ENCODE assay signal across 8 cellular contexts in genomic region chr9:87793292-87793691, GRCh38.
A peak's percentile ranks its signal among the peaks of the same experiment; 100 is the strongest.
DNase-seq lines count a peak whose midpoint lies in the region; ATAC-seq and TF ChIP-seq lines count a peak whose summit lies in the region.

No MANE protein-coding gene starts in this region.

- H3K4me3 Mint-ChIP-seq in stimulated activated naive CD8-positive, alpha-beta T cell treated with anti-CD3 and anti-CD28 coated beads, Interleukin-15, Interleukin-2, amounts not matched to agents 100 ng/mL and 50 ng/mL, for 24 hours, result no peak overlapping the region
- H3K4me3 Mint-ChIP-seq in stimulated activated naive CD8-positive, alpha-beta T cell treated with anti-CD3 and anti-CD28 coated beads, Interleukin-15, amount 100 ng/mL, for 72 hours, result no peak overlapping the region
- H3K4me3 Mint-ChIP-seq in activated T-helper 17 cell treated with anti-CD3 and anti-CD28 coated beads, Interleukin-2, amount 50 U/mL, for 72 hours, result peak overlapping the region; percentile 65
- no peak overlapping the region for H3K4me3 Mint-ChIP-seq in glutamatergic neuron (ENCODE audit: unreplicated experiment)

- H3K27me3 ChIP-seq in effector memory CD4-positive, alpha-beta T cell (replicated peaks; ENCODE audit: control insufficient read depth, insufficient read depth, low read length, poor library complexity, severe bottlenecking), result no peaks in the 10 kb centered on the region

- H3K4me1 ChIP-seq in effector memory CD4-positive, alpha-beta T cell (ENCODE audit: control insufficient read depth, insufficient read depth, low read length, poor library complexity, severe bottlenecking), result no peaks in the 10 kb centered on the region

- H3K27ac Mint-ChIP-seq in stimulated activated naive CD8-positive, alpha-beta T cell treated with anti-CD3 and anti-CD28 coated beads, Interleukin-15, Interleukin-2, amounts not matched to agents 100 ng/mL and 50 ng/mL, for 24 hours, result peak overlapping the region; percentile 56
- no peak overlapping the region for H3K27ac Mint-ChIP-seq in stimulated activated naive CD8-positive, alpha-beta T cell treated with anti-CD3 and anti-CD28 coated beads, Interleukin-15, amount 100 ng/mL, for 72 hours
- peak overlapping the region; percentile 84 for H3K27ac Mint-ChIP-seq in activated T-helper 17 cell treated with anti-CD3 and anti-CD28 coated beads, Interleukin-2, amount 50 U/mL, for 72 hours
- no peak overlapping the region for H3K27ac Mint-ChIP-seq in glutamatergic neuron (ENCODE audit: unreplicated experiment)

- H3K36me3 ChIP-seq in effector memory CD4-positive, alpha-beta T cell (ENCODE audit: control insufficient read depth, insufficient read depth, low read length), result no peaks in the 10 kb centered on the region

- no peak for DNase-seq in stimulated activated naive CD8-positive, alpha-beta T cell treated with anti-CD3 and anti-CD28 coated beads, Interleukin-15, amount 100 ng/mL, for 72 hours
- DNase-seq in kidney tubule cell (ENCODE audit: low spot score) (peak; percentile 46), KG1 (lab: John Stamatoyannopoulos, UW) (no peak), glutamatergic neuron (no peak), NCI-H1694 treated with DMSO at 0.1 percent for 48 hours (lab: John Stamatoyannopoulos, UW) (no peak)
- DNase-seq in effector memory CD4-positive, alpha-beta T cell, result no peak

- H3K4me1 Mint-ChIP-seq in stimulated activated naive CD8-positive, alpha-beta T cell treated with anti-CD3 and anti-CD28 coated beads, Interleukin-15, Interleukin-2, amounts not matched to agents 100 ng/mL and 50 ng/mL, for 24 hours (ENCODE audit: low read depth), result peaks cover 23% of the 10 kb centered on the region
- no peaks in the 10 kb centered on the region for H3K4me1 Mint-ChIP-seq in stimulated activated naive CD8-positive, alpha-beta T cell treated with anti-CD3 and anti-CD28 coated beads, Interleukin-15, amount 100 ng/mL, for 72 hours
- H3K4me1 Mint-ChIP-seq in activated T-helper 17 cell treated with anti-CD3 and anti-CD28 coated beads, Interleukin-2, amount 50 U/mL, for 72 hours, result peaks cover 24% of the 10 kb centered on the region
- peaks cover 3% of the 10 kb centered on the region for H3K4me1 Mint-ChIP-seq in glutamatergic neuron (ENCODE audit: low read depth, unreplicated experiment)

- H3K36me3 Mint-ChIP-seq in stimulated activated naive CD8-positive, alpha-beta T cell treated with anti-CD3 and anti-CD28 coated beads, Interleukin-15, Interleukin-2, amounts not matched to agents 100 ng/mL and 50 ng/mL, for 24 hours (ENCODE audit: low read depth), result no peaks in the 10 kb centered on the region
- no peaks in the 10 kb centered on the region for H3K36me3 Mint-ChIP-seq in activated T-helper 17 cell treated with anti-CD3 and anti-CD28 coated beads, Interleukin-2, amount 50 U/mL, for 72 hours (ENCODE audit: low read depth)
- peaks cover 6% of the 10 kb centered on the region for H3K36me3 Mint-ChIP-seq in glutamatergic neuron (ENCODE audit: unreplicated experiment)

- TF ChIP-seq CTCF in glutamatergic neuron (IDR thresholded peaks at IDR 0.05; ENCODE audit: partially characterized antibody, unreplicated experiment), result no peak

- no peak overlapping the region for H3K4me3 ChIP-seq in effector memory CD4-positive, alpha-beta T cell (ENCODE audit: insufficient read depth, low read depth, low read length, poor library complexity, severe bottlenecking)

- no peak overlapping the region for H3K27ac ChIP-seq in effector memory CD4-positive, alpha-beta T cell (ENCODE audit: insufficient read depth, low read length, poor library complexity, severe bottlenecking)

- peaks cover 13% of the 10 kb centered on the region for H3K27me3 Mint-ChIP-seq in stimulated activated naive CD8-positive, alpha-beta T cell treated with anti-CD3 and anti-CD28 coated beads, Interleukin-15, Interleukin-2, amounts not matched to agents 100 ng/mL and 50 ng/mL, for 24 hours
- H3K27me3 Mint-ChIP-seq in stimulated activated naive CD8-positive, alpha-beta T cell treated with anti-CD3 and anti-CD28 coated beads, Interleukin-15, amount 100 ng/mL, for 72 hours, result peaks cover 19% of the 10 kb centered on the region
- no peaks in the 10 kb centered on the region for H3K27me3 Mint-ChIP-seq in activated T-helper 17 cell treated with anti-CD3 and anti-CD28 coated beads, Interleukin-2, amount 50 U/mL, for 72 hours
- no peaks in the 10 kb centered on the region for H3K27me3 Mint-ChIP-seq in glutamatergic neuron (ENCODE audit: unreplicated experiment)

- H3K9me3 ChIP-seq in effector memory CD4-positive, alpha-beta T cell (ENCODE audit: control insufficient read depth, low read length), result no peaks in the 10 kb centered on the region

- ATAC-seq in stimulated activated naive CD8-positive, alpha-beta T cell treated with anti-CD3 and anti-CD28 coated beads, Interleukin-15, amount 100 ng/mL, for 72 hours, result no peak
- peak; percentile 65 for ATAC-seq in activated T-helper 17 cell treated with anti-CD3 and anti-CD28 coated beads, Interleukin-2, amount 50 U/mL, for 72 hours (replicated peaks)

- H3K9me3 Mint-ChIP-seq in stimulated activated naive CD8-positive, alpha-beta T cell treated with anti-CD3 and anti-CD28 coated beads, Interleukin-15, Interleukin-2, amounts not matched to agents 100 ng/mL and 50 ng/mL, for 24 hours, result no peaks in the 10 kb centered on the region
- no peaks in the 10 kb centered on the region for H3K9me3 Mint-ChIP-seq in stimulated activated naive CD8-positive, alpha-beta T cell treated with anti-CD3 and anti-CD28 coated beads, Interleukin-15, amount 100 ng/mL, for 72 hours
- H3K9me3 Mint-ChIP-seq in activated T-helper 17 cell treated with anti-CD3 and anti-CD28 coated beads, Interleukin-2, amount 50 U/mL, for 72 hours, result no peaks in the 10 kb centered on the region
- peaks cover 2% of the 10 kb centered on the region for H3K9me3 Mint-ChIP-seq in glutamatergic neuron (ENCODE audit: unreplicated experiment)

Comparison
In these comparisons a context has a peak if more than half of its experiments do, and no peak if none do; other contexts are left out.
1. H3K27ac Mint-ChIP-seq: peak in stimulated activated naive CD8-positive, alpha-beta T cell treated with anti-CD3 and anti-CD28 coated beads, Interleukin-15, Interleukin-2, amounts not matched to agents 100 ng/mL and 50 ng/mL, for 24 hours (single experiment) and activated T-helper 17 cell treated with anti-CD3 and anti-CD28 coated beads, Interleukin-2, amount 50 U/mL, for 72 hours (single experiment); none in stimulated activated naive CD8-positive, alpha-beta T cell treated with anti-CD3 and anti-CD28 coated beads, Interleukin-15, amount 100 ng/mL, for 72 hours (0 of 2) and glutamatergic neuron (single experiment).